12 cellular contexts compared by ENCODE assay signal in the genomic region with DNA sequence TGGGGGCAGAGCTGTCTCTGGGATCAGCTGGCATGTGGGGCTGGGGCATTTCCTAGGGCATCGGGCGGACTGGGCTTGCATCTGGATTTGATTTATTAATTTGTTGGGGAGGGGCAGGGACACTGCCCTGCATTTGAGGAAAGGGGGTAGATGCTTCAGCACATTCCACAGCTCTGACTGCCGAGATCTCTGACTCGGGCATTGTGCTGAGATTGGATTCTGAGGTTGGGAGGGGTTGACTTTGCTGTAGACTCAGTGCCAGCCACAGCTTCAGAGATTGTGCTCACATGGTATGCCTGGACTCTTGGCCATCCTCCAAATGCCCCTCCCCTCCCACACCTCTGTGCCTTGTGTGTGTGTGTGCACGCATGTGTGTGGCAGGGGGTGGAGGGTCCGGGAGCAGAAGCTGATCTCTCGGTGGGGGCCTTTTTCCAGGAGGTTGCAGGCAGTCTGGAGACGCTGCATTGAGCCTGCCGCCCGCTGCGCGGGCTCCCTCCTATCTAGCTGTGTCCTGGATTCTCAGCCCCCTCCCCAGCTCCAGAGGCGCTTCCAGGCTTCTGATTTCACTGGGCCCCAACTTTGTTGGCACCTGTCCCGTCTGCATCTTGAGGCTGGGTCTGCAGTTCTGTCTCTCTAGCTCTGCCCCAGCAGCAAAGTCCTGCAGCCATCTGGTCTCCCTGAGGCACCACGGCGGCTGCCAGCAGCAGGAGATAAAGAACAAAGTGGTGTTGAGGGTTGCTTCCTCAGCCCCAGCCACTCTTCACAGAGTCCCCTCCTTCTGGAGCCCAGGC. TPM values are rescaled to one million over a fixed set of nuclear protein-coding genes. Genes with fewer than 3 reads are reported as not detected.
DNase-seq lines count a peak whose midpoint lies in the region; ATAC-seq and TF ChIP-seq lines count a peak whose summit lies in the region.
"Had no signal": no experiment of that assay in that cellular context is flagged by ENCODE, and none has a peak within 500 bp of the region (broad histone marks: within the 10 kb centered on the region; RNA-seq: fewer than 3 reads in every experiment).

No MANE protein-coding gene starts in this region.

- TF ChIP-seq POLR2A in esophagus muscularis mucosa (IDR thresholded peaks at IDR 0.05; ENCODE audit: low read depth) (no peak), adrenal gland (IDR thresholded peaks at IDR 0.05) (no peak)

- H3K4me1 ChIP-seq in esophagus muscularis mucosa (peaks cover 61 to 99% (median 97%) of the 10 kb centered on the region in 4 donors), muscle layer of colon (ENCODE audit: insufficient read depth, low read length) (peaks cover 87% of the 10 kb centered on the region), adrenal gland (replicated peaks in 1 of 2) (peaks cover 0 to 20% of the 10 kb centered on the region in 2 donors)

- ATAC-seq in HG03378 (IDR thresholded peaks at IDR 0.05; ENCODE audit: unreplicated experiment), result no peak
- ATAC-seq: activated CD8-positive, alpha-beta memory T cell treated with anti-CD3 and anti-CD28 coated beads, Interleukin-2, amount 10 ng/mL, durations not matched to agents 7 days and 5 days had no signal

- peak; percentile 83 for DNase-seq in AG09309 (ENCODE audit: low read depth)
- peak; percentile 44 for DNase-seq in NCI-H1694 treated with DMSO at 0.1 percent for 48 hours (lab: John Stamatoyannopoulos, UW)
- no peak for DNase-seq in esophagus muscularis mucosa (ENCODE audit: extremely low spot score)
- DNase-seq in adrenal gland, result no peak
- no peak for DNase-seq in NCI-H2029 treated with DMSO at 0.1 percent for 48 hours (lab: John Stamatoyannopoulos, UW)
- no peak for DNase-seq in GOT3 (lab: John Stamatoyannopoulos, UW)
- DNase-seq: activated CD8-positive, alpha-beta memory T cell treated with anti-CD3 and anti-CD28 coated beads, Interleukin-2, amount 10 ng/mL, durations not matched to agents 7 days and 5 days; effector memory CD4-positive, alpha-beta T cell; OCI-M1; stimulated activated naive CD4-positive, alpha-beta T cell treated with Interleukin-2 at 50 U/mL for 16 hours had no signal

- WGBS in esophagus muscularis mucosa, result 18% methylated on average over 15 of the region's 16 CpGs
- WGBS in adrenal gland, 4 donors, result 43 to 53% (median 45%) methylated on average over 5 to 16 of the region's 16 CpGs

- TF ChIP-seq EP300 in esophagus muscularis mucosa (IDR thresholded peaks at IDR 0.05), result no peak

- H3K36me3 ChIP-seq in esophagus muscularis mucosa (peaks cover 15 to 58% (median 42%) of the 10 kb centered on the region in 4 donors), muscle layer of colon (ENCODE audit: insufficient read depth, low read length) (peaks cover 42% of the 10 kb centered on the region), adrenal gland (replicated peaks in 1 of 2) (peaks cover 0 to 50% of the 10 kb centered on the region in 2 donors)

- H3K9me3 ChIP-seq in esophagus muscularis mucosa (no peaks in the 10 kb centered on the region), muscle layer of colon (ENCODE audit: low read length) (no peaks in the 10 kb centered on the region), adrenal gland (replicated peaks in 1 of 3) (no peaks in the 10 kb centered on the region)

- no peak for TF ChIP-seq CTCF in AG09309 (IDR thresholded peaks at IDR 0.05; ENCODE audit: control insufficient read depth, insufficient read depth, low read depth, low read length, missing control alignments)
- no peak for TF ChIP-seq CTCF in esophagus muscularis mucosa (IDR thresholded peaks at IDR 0.05)
- TF ChIP-seq CTCF in adrenal gland (IDR thresholded peaks at IDR 0.05), result no peak

- H3K9ac ChIP-seq in muscle layer of colon (ENCODE audit: low read length), result no peak overlapping the region

- H3K27ac ChIP-seq in esophagus muscularis mucosa (replicated peaks in 1 of 4) (peak overlapping the region; percentile 78 to 98 (median 88)), muscle layer of colon (ENCODE audit: low read depth, low read length) (peak overlapping the region; percentile 67), adrenal gland (peak overlapping the region in 2 of 5 donors; percentile 12 to 67)

- H3K27me3 ChIP-seq in esophagus muscularis mucosa (no peaks in the 10 kb centered on the region), muscle layer of colon (ENCODE audit: control insufficient read depth in 1 of 2, insufficient read depth in 2 of 2, low read length in 2 of 2) (no peaks in the 10 kb centered on the region), adrenal gland (no peaks in the 10 kb centered on the region)

- intact Hi-C loops in esophagus muscularis mucosa (cut with DNase I), result no loop called here
- intact Hi-C loops in adrenal gland (cut with DNase I), result no loop called here

- no peak overlapping the region for H3K4me3 ChIP-seq in AG09309 (ENCODE audit: control insufficient read depth, low read depth, low read length)
- no peak overlapping the region for H3K4me3 ChIP-seq in esophagus muscularis mucosa
- no peak overlapping the region for H3K4me3 ChIP-seq in muscle layer of colon (ENCODE audit: low read depth in 1 of 2, low read length in 2 of 2)
- H3K4me3 ChIP-seq in adrenal gland, result no peak overlapping the region

RNA-seq across cellular contexts. Expression of a gene that starts 14.9 kb away (rescaled TPM):
- total RNA-seq in esophagus muscularis mucosa (100 to 1,000 TPM; 258 to 444 (median 268) TPM), adrenal gland (100 to 1,000 TPM; 185 to 458 (median 280) TPM)
- 100 to 1,000 TPM; 126 to 335 (median 276) TPM for polyA plus RNA-seq in adrenal gland

RNA-seq across cellular contexts. Expression of a gene that starts 40.5 kb away (rescaled TPM):
- total RNA-seq in esophagus muscularis mucosa (1 to 10 TPM in 1 of 4 donors, under 1 TPM in 3; under 0.01 to 1.4 (median 0.30) TPM), adrenal gland (1 to 10 TPM; 1.9 to 6.2 (median 3.9) TPM)
- polyA plus RNA-seq in adrenal gland, result 1 to 10 TPM in 2 of 3 donors, under 1 TPM in 1; 0.32 to 3.9 (median 1.2) TPM

RNA-seq across cellular contexts. Expression of a gene that starts 43.2 kb away (rescaled TPM):
- total RNA-seq in esophagus muscularis mucosa (not detected), adrenal gland (under 1 TPM in 3 of 8 donors, not detected in 5; 0.11 to 0.32 (median 0.14) TPM)
- polyA plus RNA-seq in adrenal gland, result under 1 TPM in 2 of 3 donors, not detected in 1; 0.07 to 0.08 TPM

Comparison
In these comparisons a context has a peak if more than half of its experiments do, and no peak if none do; other contexts are left out.
1. DNase-seq: peak in AG09309 (single experiment) and NCI-H1694 treated with DMSO at 0.1 percent for 48 hours (single experiment); none in esophagus muscularis mucosa (single experiment), adrenal gland (0 of 7), NCI-H2029 treated with DMSO at 0.1 percent for 48 hours (single experiment) and GOT3 (single experiment).